In the genomic region with DNA sequence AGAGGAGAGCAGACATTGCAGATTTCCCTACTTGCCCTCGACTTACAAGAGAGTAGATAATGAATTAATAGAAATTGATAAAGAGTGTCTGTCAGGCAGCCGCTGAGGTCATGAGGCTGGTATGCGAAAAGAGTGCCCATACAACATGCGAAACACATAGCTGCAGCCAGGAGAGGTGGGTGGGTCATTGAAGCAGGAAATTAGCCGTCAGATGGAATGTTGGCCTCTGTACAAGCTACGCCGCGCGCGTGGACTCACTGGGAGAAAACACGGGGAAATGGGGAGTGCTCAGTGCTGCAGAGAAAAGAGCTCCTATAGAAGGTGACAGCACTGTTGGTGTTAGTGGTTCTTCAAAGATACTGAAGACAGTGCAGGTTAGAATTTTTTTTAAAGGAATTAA, we compare ENCODE assay signal across 9 cellular contexts.
A peak's percentile ranks its signal among the peaks of the same experiment; 100 is the strongest.
DNase-seq lines count a peak whose midpoint lies in the region; ATAC-seq and TF ChIP-seq lines count a peak whose summit lies in the region.
"Had no signal": no experiment of that assay in that cellular context is flagged by ENCODE, and none has a peak within 500 bp of the region (broad histone marks: within the 10 kb centered on the region; RNA-seq: fewer than 3 reads in every experiment).

No MANE protein-coding gene starts in this region.

- DNase-seq in LHCN-M2 (ENCODE audit: low read depth) (peak; percentile 77), ecto neural progenitor cell (ENCODE audit: low spot score) (peak; percentile 58), lower lobe of right lung (peak; percentile 83), thyroid gland (peak; percentile 91 to 94), OCI-M2 (lab: John Stamatoyannopoulos, UW; ENCODE audit: unreplicated experiment) (no peak), SK-N-DZ (ENCODE audit: low spot score) (no peak)
- DNase-seq in activated CD8-positive, alpha-beta memory T cell treated with anti-CD3 and anti-CD28 coated beads for 24 hours: no peak
- DNase-seq in naive thymus-derived CD4-positive, alpha-beta T cell: no peak

- H3K9me3 Mint-ChIP-seq in naive thymus-derived CD4-positive, alpha-beta T cell: no peaks in the 10 kb centered on the region
- H3K9me3 Mint-ChIP-seq: activated naive CD4-positive, alpha-beta T cell treated with anti-CD3 and anti-CD28 coated beads, Interleukin-2, amount 50 U/mL, for 24 hours had no signal

- H3K27ac ChIP-seq in lower lobe of right lung: peak overlapping the region; percentile 64
- H3K27ac ChIP-seq in thyroid gland: peak overlapping the region; percentile 65 to 86 (median 86)
- H3K27ac ChIP-seq in naive thymus-derived CD4-positive, alpha-beta T cell (ENCODE audit: low read depth, low read length): no peak overlapping the region

- H3K4me1 ChIP-seq in lower lobe of right lung (peaks cover 31% of the 10 kb centered on the region), thyroid gland (peaks cover 23 to 27% of the 10 kb centered on the region in 2 donors)
- no peaks in the 10 kb centered on the region for H3K4me1 ChIP-seq in naive thymus-derived CD4-positive, alpha-beta T cell (ENCODE audit: control insufficient read depth in 2 of 2, insufficient read depth in 2 of 2, low read length in 2 of 2)

- H3K4me3 Mint-ChIP-seq in naive thymus-derived CD4-positive, alpha-beta T cell: no peak overlapping the region
- H3K4me3 Mint-ChIP-seq: activated naive CD4-positive, alpha-beta T cell treated with anti-CD3 and anti-CD28 coated beads, Interleukin-2, amount 50 U/mL, for 24 hours had no signal

- CTCF ChIA-PET in naive thymus-derived CD4-positive, alpha-beta T cell (lab: Charles Lee): no interaction called here

- H3K9me3 ChIP-seq in lower lobe of right lung (no peaks in the 10 kb centered on the region), thyroid gland (no peaks in the 10 kb centered on the region)
- H3K9me3 ChIP-seq in naive thymus-derived CD4-positive, alpha-beta T cell (ENCODE audit: control insufficient read depth in 2 of 3, low read length in 3 of 3): no peaks in the 10 kb centered on the region

- peak; percentile 95 to 97 for ATAC-seq in lower lobe of right lung
- ATAC-seq in naive thymus-derived CD4-positive, alpha-beta T cell: no peak

- peak overlapping the region; percentile 32 for H3K4me3 ChIP-seq in lower lobe of right lung
- peak overlapping the region in 1 of 3 donors; percentile 0 for H3K4me3 ChIP-seq in thyroid gland (replicated peaks in 1 of 3)
- H3K4me3 ChIP-seq in naive thymus-derived CD4-positive, alpha-beta T cell (ENCODE audit: low read length): no peak overlapping the region

- peak in 1 of 2 donors; percentile 52 for TF ChIP-seq POLR2A in thyroid gland (IDR thresholded peaks at IDR 0.05)

- peaks cover 3 to 20% (median 9%) of the 10 kb centered on the region in 7 donors for H3K4me1 Mint-ChIP-seq in naive thymus-derived CD4-positive, alpha-beta T cell

- H3K27me3 ChIP-seq in lower lobe of right lung (ENCODE audit: low read depth): no peaks in the 10 kb centered on the region
- no peaks in the 10 kb centered on the region for H3K27me3 ChIP-seq in thyroid gland
- H3K27me3 ChIP-seq in naive thymus-derived CD4-positive, alpha-beta T cell (ENCODE audit: control insufficient read depth in 2 of 2, insufficient read depth in 2 of 2, low read length in 2 of 2): no peaks in the 10 kb centered on the region

- H3K27ac Mint-ChIP-seq in naive thymus-derived CD4-positive, alpha-beta T cell: no peak overlapping the region
- H3K27ac Mint-ChIP-seq: activated naive CD4-positive, alpha-beta T cell treated with anti-CD3 and anti-CD28 coated beads, Interleukin-2, amount 50 U/mL, for 24 hours had no signal

- intact Hi-C loops in lower lobe of right lung (cut with DNase I) (no loop called here), thyroid gland (cut with DNase I) (no loop called here)
- intact Hi-C loops in naive thymus-derived CD4-positive, alpha-beta T cell (cut with micrococcal nuclease): no loop called here

- WGBS in thyroid gland, 2 donors: 4 to 8% methylated on average over 11 of the region's 11 CpGs

- no peak for TF ChIP-seq CTCF in lower lobe of right lung (IDR thresholded peaks at IDR 0.05)
- TF ChIP-seq CTCF in thyroid gland (IDR thresholded peaks at IDR 0.05): peak in 4 of 6 experiments; percentile 18 to 47 (median 28)

- peaks cover 0 to 5% (median 0%) of the 10 kb centered on the region in 5 donors for H3K36me3 Mint-ChIP-seq in naive thymus-derived CD4-positive, alpha-beta T cell

- H3K27me3 Mint-ChIP-seq in naive thymus-derived CD4-positive, alpha-beta T cell: no peaks in the 10 kb centered on the region
- H3K27me3 Mint-ChIP-seq: activated naive CD4-positive, alpha-beta T cell treated with anti-CD3 and anti-CD28 coated beads, Interleukin-2, amount 50 U/mL, for 24 hours had no signal

- H3K36me3 ChIP-seq in lower lobe of right lung: no peaks in the 10 kb centered on the region
- no peaks in the 10 kb centered on the region for H3K36me3 ChIP-seq in thyroid gland
- no peaks in the 10 kb centered on the region for H3K36me3 ChIP-seq in naive thymus-derived CD4-positive, alpha-beta T cell (ENCODE audit: control insufficient read depth in 2 of 3, insufficient read depth in 3 of 3, low read length in 3 of 3)

- POLR2A ChIA-PET in naive thymus-derived CD4-positive, alpha-beta T cell (lab: Charles Lee): no interaction called here

Comparison
In these comparisons a context has a peak if more than half of its experiments do, and no peak if none do; other contexts are left out.
1. DNase-seq: peak in LHCN-M2 (single experiment), ecto neural progenitor cell (single experiment), lower lobe of right lung (single experiment) and thyroid gland (2 of 2); none in activated CD8-positive, alpha-beta memory T cell treated with anti-CD3 and anti-CD28 coated beads for 24 hours (single experiment), naive thymus-derived CD4-positive, alpha-beta T cell (0 of 9), OCI-M2 (single experiment) and SK-N-DZ (single experiment).